In genomic region chr19:43329989-43330388, GRCh38 we compare ENCODE assay signal across 21 cellular contexts. TPM values are rescaled to one million over a fixed set of nuclear protein-coding genes. Genes with fewer than 3 reads are reported as not detected.
DNase-seq lines count a peak whose midpoint lies in the region; ATAC-seq, FAIRE-seq and TF ChIP-seq lines count a peak whose summit lies in the region.
"Had no signal": no experiment of that assay in that cellular context is flagged by ENCODE, and none has a peak within 500 bp of the region (broad histone marks: within the 10 kb centered on the region; RNA-seq: fewer than 3 reads in every experiment).

No MANE protein-coding gene starts in this region.

- intact Hi-C loops in HepG2 (cut with micrococcal nuclease; ENCODE audit: unreplicated experiment): no loop called here
- intact Hi-C loops in right lobe of liver (cut with DNase I): no loop called here
- intact Hi-C loops in left ventricle myocardium superior (cut with micrococcal nuclease): no loop called here

- H3K4me3 Mint-ChIP-seq in activated T-cell treated with anti-CD3 and anti-CD28 coated beads, Interleukin-2, amount 50 U/mL, for 24 hours: no peak overlapping the region
- H3K4me3 Mint-ChIP-seq: CD14-positive monocyte; CD4-positive, alpha-beta memory T cell; GM23338 had no signal

- no peak overlapping the region for H3K4me2 ChIP-seq in HepG2 (ENCODE audit: low read depth, low read length)
- H3K4me2 ChIP-seq: BLaER1, GM23338 had no signal

- H2AFZ ChIP-seq in HepG2 (ENCODE audit: low read length): no peak overlapping the region
- H2AFZ ChIP-seq: GM23338 had no signal

- H3K9me3 Mint-ChIP-seq in activated T-cell treated with anti-CD3 and anti-CD28 coated beads, Interleukin-2, amount 50 U/mL, for 24 hours: no peaks in the 10 kb centered on the region
- H3K9me3 Mint-ChIP-seq: CD4-positive, alpha-beta memory T cell had no signal

- DNase-seq in HepG2 (ENCODE audit: low spot score): no peak
- DNase-seq in right lobe of liver: no peak
- DNase-seq in activated T-cell treated with anti-CD3 and anti-CD28 coated beads, Interleukin-2, amount 50 U/mL, for 24 hours: no peak
- no peak for DNase-seq in stimulated activated CD4-positive, alpha-beta T cell treated with anti-CD3 and anti-CD28 coated beads, Interleukin-4, amount 100 ng/mL, for 24 hours
- DNase-seq in left ventricle myocardium superior: no peak
- DNase-seq: CD4-positive, alpha-beta memory T cell; DMS153; DMS79; GDM1; H7 had no signal

- no peaks in the 10 kb centered on the region for H3K36me3 Mint-ChIP-seq in activated T-cell treated with anti-CD3 and anti-CD28 coated beads, Interleukin-2, amount 50 U/mL, for 24 hours (ENCODE audit: low read depth)
- H3K36me3 Mint-ChIP-seq: CD4-positive, alpha-beta memory T cell had no signal

- no peak overlapping the region for H3K27ac ChIP-seq in HepG2 (ENCODE audit: extremely low read length, insufficient read depth, low read length)
- no peak overlapping the region for H3K27ac ChIP-seq in right lobe of liver
- peak overlapping the region; percentile 54 to 71 for H3K27ac ChIP-seq in mucosa of rectum (ENCODE audit: low read depth in 2 of 2, low read length in 2 of 2)
- H3K27ac ChIP-seq: 22Rv1, BLaER1 had no signal

- no peak for FAIRE-seq in HepG2 (lab: Jason Lieb, UNC)
- FAIRE-seq: GM12892, GM18507 had no signal

- CTCF ChIA-PET in HepG2 (lab: Yijun Ruan, JAX; ENCODE audit: low intra/inter-chr PET ratio, low total read pairs): no interaction called here

- H3K27me3 Mint-ChIP-seq in activated T-cell treated with anti-CD3 and anti-CD28 coated beads, Interleukin-2, amount 50 U/mL, for 24 hours: no peaks in the 10 kb centered on the region

- TF ChIP-seq RAD21 in HepG2 (CRISPR knock-in tag; IDR thresholded peaks at IDR 0.05): no peak

- WGBS in HepG2 (ENCODE audit: low lambda C conversion rate): 28% methylated on average over 2 of the region's 2 CpGs
- 78% methylated on average over 1 of the region's 2 CpGs for WGBS in right lobe of liver (ENCODE audit: insufficient coverage, low coverage, low lambda C conversion rate, missing lambda C conversion rate)

- TF ChIP-seq POLR2A in HepG2 (IDR thresholded peaks at IDR 0.05; ENCODE audit: insufficient read depth in 1 of 2, low read depth in 2 of 2, low read length in 2 of 2) (no peak), right lobe of liver (IDR thresholded peaks at IDR 0.05) (no peak)

- no peaks in the 10 kb centered on the region for H4K20me1 ChIP-seq in HepG2 (ENCODE audit: insufficient read depth, low read length)
- H4K20me1 ChIP-seq: BLaER1 had no signal

- in situ Hi-C loops in HepG2 (cut with HindIII; ENCODE audit: extremely low pct_ligation_motif_present, low pct_unique_long_range_greater_than_20kb): no loop called here

- H3K27ac Mint-ChIP-seq in activated T-cell treated with anti-CD3 and anti-CD28 coated beads, Interleukin-2, amount 50 U/mL, for 24 hours: no peak overlapping the region
- H3K27ac Mint-ChIP-seq: GM23338 had no signal

- POLR2A ChIA-PET in HepG2 (lab: Yijun Ruan, JAX): no interaction called here

- no peaks in the 10 kb centered on the region for H3K9me3 ChIP-seq in HepG2 (ENCODE audit: low read length)
- H3K9me3 ChIP-seq in right lobe of liver: no peaks in the 10 kb centered on the region
- H3K9me3 ChIP-seq in mucosa of rectum (ENCODE audit: control insufficient read depth in 2 of 2, low read length in 2 of 2): no peaks in the 10 kb centered on the region

- H3K4me3 ChIP-seq in HepG2 (replicated peaks in 1 of 3; ENCODE audit: insufficient read depth in 1 of 3, low read depth in 2 of 3, low read length in 3 of 3): no peak overlapping the region
- H3K4me3 ChIP-seq in right lobe of liver: no peak overlapping the region
- peak overlapping the region in 1 of 2 donors; percentile 38 for H3K4me3 ChIP-seq in mucosa of rectum (ENCODE audit: low read length in 2 of 2)
- H3K4me3 ChIP-seq: BLaER1, GM23338 had no signal

- no TSS peak for BruUV-seq in HepG2 (replicated peaks; lab: Mats Ljungman, UMichigan)

- no peaks in the 10 kb centered on the region for H3K79me2 ChIP-seq in HepG2 (ENCODE audit: insufficient read depth, low read length)

- H3K4me1 ChIP-seq in HepG2 (ENCODE audit: insufficient read depth, low read length) (no peaks in the 10 kb centered on the region), right lobe of liver (no peaks in the 10 kb centered on the region), mucosa of rectum (ENCODE audit: control insufficient read depth in 2 of 2, insufficient read depth in 2 of 2, low read length in 2 of 2) (peaks cover 20 to 38% of the 10 kb centered on the region in 2 donors)
- H3K4me1 ChIP-seq: BLaER1 had no signal

- H3K27me3 ChIP-seq in HepG2 (ENCODE audit: control insufficient read depth in 1 of 2, insufficient read depth in 2 of 2, low read length in 2 of 2) (peaks cover 4 to 20% of the 10 kb centered on the region in 2 experiments; a peak in 2 of 5 replicates), right lobe of liver (no peaks in the 10 kb centered on the region), mucosa of rectum (ENCODE audit: control insufficient read depth in 2 of 2, insufficient read depth in 2 of 2, low read length in 2 of 2) (no peaks in the 10 kb centered on the region)
- H3K27me3 ChIP-seq: BLaER1 had no signal

- H3K36me3 ChIP-seq in HepG2 (replicated peaks in 1 of 2; ENCODE audit: control insufficient read depth in 1 of 2, insufficient read depth in 2 of 2, low read length in 2 of 2) (no peaks in the 10 kb centered on the region), right lobe of liver (no peaks in the 10 kb centered on the region), mucosa of rectum (ENCODE audit: control insufficient read depth in 2 of 2, insufficient read depth in 2 of 2, low read length in 2 of 2) (no peaks in the 10 kb centered on the region)
- H3K36me3 ChIP-seq: BLaER1 had no signal

- TF ChIP-seq EP300 in HepG2 (IDR thresholded peaks at IDR 0.05; ENCODE audit: low read depth in 2 of 2, low read length in 2 of 2) (no peak), HepG2 (CRISPR knock-in tag; IDR thresholded peaks at IDR 0.05; ENCODE audit: borderline replicate concordance) (no peak)

- no peaks in the 10 kb centered on the region for H3K4me1 Mint-ChIP-seq in activated T-cell treated with anti-CD3 and anti-CD28 coated beads, Interleukin-2, amount 50 U/mL, for 24 hours (ENCODE audit: low read depth)

- H3K9ac ChIP-seq in HepG2 (ENCODE audit: insufficient read depth, low read depth, low read length): no peak overlapping the region
- H3K9ac ChIP-seq in mucosa of rectum (ENCODE audit: low read depth in 1 of 2, low read length in 2 of 2): no peak overlapping the region
- H3K9ac ChIP-seq: BLaER1 had no signal

- TF ChIP-seq CTCF in HepG2 (CRISPR knock-in tag; IDR thresholded peaks at IDR 0.05): no peak
- no peak for TF ChIP-seq CTCF in right lobe of liver (IDR thresholded peaks at IDR 0.05)

- peak; percentile 46; the same call in 1 of the 3 replicates for ATAC-seq in HepG2
- ATAC-seq in right lobe of liver: no peak
- peak; percentile 29 for ATAC-seq in esophagus mucosa
- ATAC-seq in left ventricle myocardium superior: no peak
- ATAC-seq: GM23338, HCT116 had no signal

TF ChIP-seq in HepG2, 621 proteins besides CTCF, POLR2A, EP300 and RAD21 (continues in another document):
- TF ChIP-seq HNF4A (CRISPR knock-in tag; IDR thresholded peaks at IDR 0.05) (peak; percentile 38), DPF2 (CRISPR knock-in tag; IDR thresholded peaks at IDR 0.05; ENCODE audit: borderline replicate concordance, low read depth) (no peak)

RNA-seq across cellular contexts. Expression of gene CD177, which starts 23.5 kb away (rescaled TPM):
- total RNA-seq in HepG2 (2016; rRNA removed; fragmentation: Illumina TruSeq; extraction: Trizol): not detected in 2 replicates
- total RNA-seq in HepG2 (2016; cell fraction: cytosol; rRNA removed; fragmentation: Illumina TruSeq; extraction: Trizol; ENCODE audit: low read depth): not detected in 2 replicates
- not detected in 2 replicates for total RNA-seq in HepG2 (2016; cell fraction: insoluble cytoplasmic fraction; rRNA removed; fragmentation: Illumina TruSeq; extraction: Trizol)
- total RNA-seq in HepG2 (2016; cell fraction: membrane; rRNA removed; fragmentation: Illumina TruSeq; extraction: Trizol): not detected in 2 replicates
- total RNA-seq in HepG2 (2016; cell fraction: nucleus; rRNA removed; fragmentation: Illumina TruSeq; extraction: Trizol): not detected in 2 replicates
- polyA plus RNA-seq in HepG2 (2011; rRNA removed): not detected in 2 replicates
- not detected in 2 replicates for polyA plus RNA-seq in HepG2 (2011; cell fraction: cytosol; rRNA removed)
- not detected in 2 replicates for polyA plus RNA-seq in HepG2 (2011; cell fraction: nucleus; rRNA removed)
- not detected in 2 replicates for polyA plus RNA-seq in HepG2 (2012)
- not detected in 2 replicates for polyA plus RNA-seq in HepG2 (2016; cell fraction: cytosol; fragmentation: Illumina TruSeq; extraction: Trizol; ENCODE audit: low read depth)
- not detected in 2 replicates for polyA plus RNA-seq in HepG2 (2016; cell fraction: insoluble cytoplasmic fraction; fragmentation: Illumina TruSeq; extraction: Trizol; ENCODE audit: low read depth)
- not detected in 2 replicates for polyA plus RNA-seq in HepG2 (2016; cell fraction: membrane; fragmentation: Illumina TruSeq; extraction: Trizol; ENCODE audit: low read depth)
- polyA plus RNA-seq in HepG2 (2016; cell fraction: nucleus; fragmentation: Illumina TruSeq; extraction: Trizol; ENCODE audit: insufficient read depth, low read depth): not detected in 2 replicates
- polyA minus RNA-seq in HepG2 (2011; rRNA and poly(A)+ RNA removed; ENCODE audit: low replicate concordance): 1.4 TPM in 1 of 2 replicates, not detected in the other
- polyA minus RNA-seq in HepG2 (2011; cell fraction: cytosol; rRNA and poly(A)+ RNA removed): not detected in 2 replicates
- polyA minus RNA-seq in HepG2 (2011; cell fraction: nucleus; rRNA and poly(A)+ RNA removed): not detected in 2 replicates
- total RNA-seq in right lobe of liver: 1 to 10 TPM in 3 of 6 experiments, under 1 TPM in 2, not detected in 1; 0.51 to 5.3 (median 1.3) TPM
- 2.4 TPM for total RNA-seq in esophagus mucosa
- total RNA-seq in left ventricle myocardium superior: 0.22 TPM
- total RNA-seq: A673; CD4-positive, alpha-beta memory T cell; Daoy had no signal
- polyA plus RNA-seq: CD14-positive monocyte; CD4-positive, alpha-beta memory T cell had no signal

Comparison
In these comparisons a context has a peak if more than half of its experiments do, and no peak if none do; other contexts are left out.
1. ATAC-seq: peak in HepG2 (single experiment) and esophagus mucosa (single experiment); none in right lobe of liver (0 of 4) and left ventricle myocardium superior (single experiment).
2. H3K27ac ChIP-seq: peak in mucosa of rectum (2 of 2); none in HepG2 (single experiment) and right lobe of liver (0 of 3).